ENCODE assay signal across 1 cellular context in the genomic region with DNA sequence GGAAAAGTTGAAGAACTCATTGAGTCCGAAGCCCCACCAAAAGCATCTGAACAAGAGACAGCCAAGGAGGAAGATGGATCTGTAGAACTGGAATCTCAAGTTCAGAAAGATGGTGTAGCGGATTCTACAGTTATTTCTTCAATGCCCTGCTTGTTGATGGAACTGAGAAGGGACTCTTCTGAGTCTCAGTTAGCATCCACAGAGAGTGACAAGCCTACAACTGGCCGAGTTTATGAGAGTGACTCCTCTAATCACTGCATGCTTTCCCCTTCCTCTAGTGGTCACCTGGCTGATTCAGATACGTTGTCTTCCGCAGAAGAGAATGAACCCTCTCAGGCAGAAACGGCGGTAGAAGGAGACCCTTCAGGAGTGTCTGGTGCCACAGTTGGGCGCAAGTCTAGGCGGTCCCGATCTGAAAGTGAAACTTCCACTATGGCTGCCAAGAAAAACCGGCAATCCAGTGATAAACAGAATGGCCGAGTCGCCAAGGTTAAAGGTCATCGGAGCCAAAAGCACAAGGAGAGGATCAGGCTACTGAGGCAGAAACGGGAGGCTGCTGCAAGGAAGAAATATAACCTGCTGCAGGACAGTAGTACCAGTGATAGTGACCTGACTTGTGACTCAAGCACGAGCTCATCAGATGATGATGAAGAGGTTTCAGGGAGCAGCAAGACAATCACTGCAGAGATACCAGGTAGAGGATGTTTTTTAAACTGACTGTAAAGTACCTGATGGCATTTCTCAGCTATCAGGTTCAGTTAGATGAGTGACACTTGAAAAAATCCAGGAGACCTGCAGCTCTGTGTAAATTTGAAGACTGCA.
TF ChIP-seq lines count a peak whose summit lies in the region.

No MANE protein-coding gene starts in this region.

TF ChIP-seq in HCT116, 20 proteins besides CTCF, POLR2A, EP300 and RAD21:
- TF ChIP-seq ZFX (IDR thresholded peaks at IDR 0.05): no peak
